ENCODE assay signal across 26 cellular contexts in genomic region chr2:25917832-25918231, GRCh38.
"Had no signal": no experiment of that assay in that cellular context is flagged by ENCODE, and none has a peak within 500 bp of the region (broad histone marks: within the 10 kb centered on the region; RNA-seq: fewer than 3 reads in every experiment).

No MANE protein-coding gene starts in this region.

- FAIRE-seq: islet of Langerhans, urothelium cell line had no signal

- DNase-seq: hypothalamus; immature natural killer cell; left ventricle myocardium inferior; naive B cell; natural killer cell; nephron progenitor cell; ovary; stimulated activated CD4-positive, alpha-beta T cell treated with anti-CD3 and anti-CD28 coated beads, Interleukin-12 subunit alpha, Interleukin-12 subunit beta, amount 100 ng/mL, for 4 hours; stimulated activated CD4-positive, alpha-beta T cell treated with anti-CD3 and anti-CD28 coated beads, Interleukin-15, amount 100 ng/mL, for 24 hours; stimulated activated CD4-positive, alpha-beta T cell treated with anti-CD3 and anti-CD28 coated beads, Interleukin-2, amount 100 ng/mL, for 24 hours; stimulated activated CD4-positive, alpha-beta T cell treated with anti-CD3 and anti-CD28 coated beads, Interleukin-4, amount 100 ng/mL, for 1 hour; stimulated activated naive B cell treated with anti-CD40 and anti-IgM and Interleukin-4, amounts not matched to agents 10 μg/mL and 1 μg/mL and 100 μg/mL, for 72 hours; stimulated activated naive CD8-positive, alpha-beta T cell treated with anti-CD3 and anti-CD28 coated beads, Interleukin-15, Interleukin-2, amounts not matched to agents 100 U/mL and 50 U/mL, for 24 hours; stomach; testis; thyroid gland; transverse colon; upper lobe of right lung had no signal

- ATAC-seq: natural killer cell; sciatic nerve; stimulated activated naive B cell treated with anti-CD40 and anti-IgM and Interleukin-4, amounts not matched to agents 10 μg/mL and 1 μg/mL and 100 μg/mL, for 72 hours; stimulated activated naive CD8-positive, alpha-beta T cell treated with anti-CD3 and anti-CD28 coated beads, Interleukin-15, Interleukin-2, amounts not matched to agents 100 U/mL and 50 U/mL, for 24 hours; upper lobe of right lung had no signal

- H3K27ac Mint-ChIP-seq: immature natural killer cell; mesothelial cell of epicardium; naive B cell; natural killer cell; nephron progenitor cell; progenitor cell of endocrine pancreas; stimulated activated naive B cell treated with anti-CD40 and anti-IgM and Interleukin-4, amounts not matched to agents 10 μg/mL and 1 μg/mL and 100 μg/mL, for 72 hours had no signal

- H3K9me3 Mint-ChIP-seq: immature natural killer cell; mesothelial cell of epicardium; naive B cell; natural killer cell; nephron progenitor cell; stimulated activated naive B cell treated with anti-CD40 and anti-IgM and Interleukin-4, amounts not matched to agents 10 μg/mL and 1 μg/mL and 100 μg/mL, for 72 hours had no signal

- H3K27ac ChIP-seq: left ventricle myocardium inferior, ovary, right atrium auricular region, skin epidermis, stomach, testis, thyroid gland, transverse colon, upper lobe of right lung had no signal

- H3K9me3 ChIP-seq: left ventricle myocardium inferior, ovary, right atrium auricular region, stomach, testis, thyroid gland, transverse colon, upper lobe of right lung had no signal

- H3K4me3 Mint-ChIP-seq: immature natural killer cell; mesothelial cell of epicardium; natural killer cell; nephron progenitor cell; stimulated activated naive B cell treated with anti-CD40 and anti-IgM and Interleukin-4, amounts not matched to agents 10 μg/mL and 1 μg/mL and 100 μg/mL, for 72 hours had no signal

- H3K27me3 ChIP-seq: ovary, right atrium auricular region, testis, thyroid gland, transverse colon, upper lobe of right lung had no signal

- H3K4me1 ChIP-seq: left ventricle myocardium inferior, right atrium auricular region, stomach, testis, thyroid gland, transverse colon, upper lobe of right lung had no signal

- H3K4me3 ChIP-seq: left ventricle myocardium inferior, lung, ovary, right atrium auricular region, skin epidermis, stomach, testis, thyroid gland, transverse colon, upper lobe of right lung had no signal

- H3K36me3 ChIP-seq: left ventricle myocardium inferior, ovary, right atrium auricular region, stomach, thyroid gland, transverse colon, upper lobe of right lung had no signal

- H3K36me3 Mint-ChIP-seq: immature natural killer cell; mesothelial cell of epicardium; naive B cell; natural killer cell; stimulated activated naive B cell treated with anti-CD40 and anti-IgM and Interleukin-4, amounts not matched to agents 10 μg/mL and 1 μg/mL and 100 μg/mL, for 72 hours had no signal
